8 cellular contexts compared by ENCODE assay signal in the genomic region with DNA sequence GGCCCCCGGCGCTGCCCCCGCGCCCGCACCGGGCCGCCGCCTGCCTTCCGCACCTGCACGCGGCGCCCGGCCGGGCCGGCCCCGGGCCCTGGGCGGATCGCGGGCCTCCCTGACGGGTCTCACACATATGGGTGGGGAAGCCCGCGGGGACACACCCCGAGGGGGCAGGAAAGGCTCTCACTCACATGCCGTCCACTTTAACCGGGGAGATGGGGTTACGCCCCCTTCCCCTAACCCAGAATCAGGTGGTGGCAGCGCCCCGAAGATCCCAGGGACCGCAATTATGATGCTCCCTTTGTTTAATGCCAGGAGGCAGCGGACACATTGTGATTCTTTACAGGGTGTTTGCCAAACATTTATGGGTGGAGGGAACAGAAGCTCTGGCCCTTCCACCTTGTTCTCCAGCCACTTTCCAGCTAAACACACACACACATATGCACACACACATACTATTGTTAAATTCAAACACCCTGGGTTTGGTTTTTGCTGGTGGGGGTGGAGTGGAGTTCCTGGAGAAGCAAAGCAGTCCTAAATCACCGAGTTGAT. TPM values are rescaled to one million over a fixed set of nuclear protein-coding genes. Genes with fewer than 3 reads are reported as not detected.
DNase-seq lines count a peak whose midpoint lies in the region; ATAC-seq and TF ChIP-seq lines count a peak whose summit lies in the region.

No MANE protein-coding gene starts in this region.

- no peaks in the 10 kb centered on the region; the same call in 1 of the 2 replicates for H3F3A ChIP-seq in Loucy (ENCODE audit: low read depth)

- no peak overlapping the region for H2BK5ac ChIP-seq in neuronal stem cell (ENCODE audit: low read length)

- H2BK120ac ChIP-seq in neuronal stem cell (ENCODE audit: low read depth, low read length): no peak overlapping the region

- H3K27ac ChIP-seq in duodenal mucosa (ENCODE audit: low read depth, low read length) (no peak overlapping the region), neuronal stem cell (replicated peaks; ENCODE audit: low read length) (no peak overlapping the region)

- H2AK5ac ChIP-seq in neuronal stem cell (ENCODE audit: low read depth, low read length): no peak overlapping the region

- H3K36me3 ChIP-seq in Loucy (ENCODE audit: insufficient read depth, low read length) (no peaks in the 10 kb centered on the region), duodenal mucosa (ENCODE audit: control insufficient read depth in 1 of 2, insufficient read depth in 2 of 2, low read length in 2 of 2) (no peaks in the 10 kb centered on the region), neuronal stem cell (replicated peaks in 1 of 2; ENCODE audit: control insufficient read depth in 2 of 2, insufficient read depth in 2 of 2, low read length in 2 of 2) (no peaks in the 10 kb centered on the region)

- no peaks in the 10 kb centered on the region for H3K79me1 ChIP-seq in neuronal stem cell (ENCODE audit: low read depth, low read length)

- H3K9ac ChIP-seq in Loucy (ENCODE audit: low read depth, low read length, poor library complexity, severe bottlenecking) (peak overlapping the region; percentile 71), duodenal mucosa (ENCODE audit: low read depth in 1 of 2, low read length in 2 of 2) (peak overlapping the region; percentile 5 to 58), neuronal stem cell (ENCODE audit: low read depth, low read length, poor library complexity) (no peak overlapping the region)

- H4K20me1 ChIP-seq in Loucy (ENCODE audit: insufficient read depth, low read length, poor library complexity, severe bottlenecking): peaks cover 10% of the 10 kb centered on the region

- ATAC-seq in GM21619 (IDR thresholded peaks at IDR 0.05; ENCODE audit: unreplicated experiment): no peak

- H3K79me2 ChIP-seq in Loucy (ENCODE audit: insufficient read depth, low read length): peaks cover 42% of the 10 kb centered on the region

- peak overlapping the region; percentile 96 for H2AFZ ChIP-seq in Loucy (ENCODE audit: low read length)
- H2AFZ ChIP-seq in neuronal stem cell (ENCODE audit: low read length): peak overlapping the region; percentile 99

- H3K27me3 ChIP-seq in Loucy (ENCODE audit: insufficient read depth, low read length, poor library complexity, severe bottlenecking): no peaks in the 10 kb centered on the region
- H3K27me3 ChIP-seq in duodenal mucosa (ENCODE audit: control insufficient read depth in 1 of 2, insufficient read depth in 2 of 2, low read length in 2 of 2): peaks cover 0 to 8% of the 10 kb centered on the region in 2 donors
- H3K27me3 ChIP-seq in neuronal stem cell (ENCODE audit: control insufficient read depth in 3 of 3, insufficient read depth in 3 of 3, low read depth in 1 of 3, low read length in 3 of 3): peaks cover 0 to 77% (median 16%) of the 10 kb centered on the region in 3 experiments

- H4K91ac ChIP-seq in neuronal stem cell (ENCODE audit: low read depth, low read length, poor library complexity): no peak overlapping the region

- H3K4ac ChIP-seq in neuronal stem cell (ENCODE audit: low read length): no peak overlapping the region

- no peak overlapping the region for H4K8ac ChIP-seq in neuronal stem cell (ENCODE audit: low read depth, low read length)

- no peak overlapping the region for H3K23ac ChIP-seq in neuronal stem cell (ENCODE audit: low read depth, low read length, poor library complexity)

- POLR2A ChIA-PET in HEK293T (lab: Yijun Ruan, JAX): interaction anchor here (1.0 kb wide), 1 partner anchor 110 kb away, joined by 3 read pairs; no protein-coding TSS in a partner anchor

- DNase-seq in COR-L47 (lab: John Stamatoyannopoulos, UW): peak; percentile 44
- DNase-seq in neuronal stem cell (ENCODE audit: low spot score): no peak
- DNase-seq in inferior parietal cortex (ENCODE audit: extremely low spot score): no peak
- DNase-seq in HEK293T (ENCODE audit: extremely low spot score): no peak
- DNase-seq in T1000 (lab: John Stamatoyannopoulos, UW): no peak

- H3K4me2 ChIP-seq in Loucy (ENCODE audit: low read depth, low read length, poor library complexity, severe bottlenecking) (peak overlapping the region; percentile 79), neuronal stem cell (ENCODE audit: insufficient read depth, low read length, poor library complexity, severe bottlenecking) (peak overlapping the region; percentile 95)

- no peak overlapping the region for H2BK12ac ChIP-seq in neuronal stem cell (ENCODE audit: low read length)

- H2BK15ac ChIP-seq in neuronal stem cell (ENCODE audit: low read length): no peak overlapping the region

- H3K4me1 ChIP-seq in Loucy (ENCODE audit: insufficient read depth, low read length, poor library complexity, severe bottlenecking) (peaks cover 45% of the 10 kb centered on the region), duodenal mucosa (ENCODE audit: control insufficient read depth in 1 of 2, insufficient read depth in 2 of 2, low read length in 2 of 2) (peaks cover 9 to 10% of the 10 kb centered on the region in 2 donors), neuronal stem cell (ENCODE audit: control insufficient read depth in 2 of 2, insufficient read depth in 1 of 2, low read depth in 1 of 2, low read length in 2 of 2) (peaks cover 0 to 3% of the 10 kb centered on the region in 2 donors)

- H3K14ac ChIP-seq in neuronal stem cell (ENCODE audit: low read length): no peak overlapping the region

- TF ChIP-seq CTCF in Loucy (conservative IDR thresholded peaks at IDR 0.05; ENCODE audit: low read length): no peak

- CTCF ChIA-PET in HEK293T (lab: Yijun Ruan, JAX): interaction anchor here (0.7 to 1.0 kb wide), 2 partner anchors 121 to 311 kb away, joined by 3 to 4 read pairs; no protein-coding TSS in a partner anchor

- no peaks in the 10 kb centered on the region for H3K9me2 ChIP-seq in Loucy (replicated peaks; ENCODE audit: low read depth, low read length)

- H3K9me3 ChIP-seq in Loucy (ENCODE audit: insufficient read depth, low read depth, low read length) (no peaks in the 10 kb centered on the region), duodenal mucosa (ENCODE audit: control insufficient read depth in 1 of 2, low read length in 2 of 2) (no peaks in the 10 kb centered on the region), neuronal stem cell (replicated peaks in 1 of 2; ENCODE audit: control insufficient read depth in 2 of 2, insufficient read depth in 1 of 2, low read depth in 1 of 2, low read length in 2 of 2) (no peaks in the 10 kb centered on the region)

- peak overlapping the region; percentile 78 for H3K4me3 ChIP-seq in Loucy (ENCODE audit: low read length, poor library complexity, severe bottlenecking)
- peak overlapping the region; percentile 56 to 64 for H3K4me3 ChIP-seq in duodenal mucosa (ENCODE audit: low read depth in 1 of 2, low read length in 2 of 2)
- H3K4me3 ChIP-seq in neuronal stem cell (ENCODE audit: low read length in 2 of 2): peak overlapping the region; percentile 69 to 93

- peak overlapping the region; percentile 68 for H3K18ac ChIP-seq in neuronal stem cell (ENCODE audit: low read length)

- WGBS in neuronal stem cell (ENCODE audit: extremely low coverage in 2 of 2, insufficient read length in 2 of 2, insufficient replicate concordance in 1 of 2), 2 donors: no CpG with 5 or more reads among the region's 31 CpGs

TF ChIP-seq in HEK293T, 16 proteins besides CTCF, POLR2A, EP300 and RAD21:
- TF ChIP-seq FOXA1 (IDR thresholded peaks at IDR 0.05) (no peak), SP1 (IDR thresholded peaks at IDR 0.05) (no peak), SUZ12 (IDR thresholded peaks at IDR 0.05) (no peak), LEF1 (IDR thresholded peaks at IDR 0.05; ENCODE audit: borderline replicate concordance) (no peak), L3MBTL2 (conservative IDR thresholded peaks at IDR 0.05) (no peak)

RNA-seq across cellular contexts. Expression of gene ANKRD44, which starts 0.4 kb away (rescaled TPM):
- polyA plus RNA-seq in neuronal stem cell (2013, experiment 1 of 2): 0.88 TPM
- polyA plus RNA-seq in neuronal stem cell (2013, experiment 2 of 2): 0.97 TPM
